28 cellular contexts compared by ENCODE assay signal in genomic region chr2:45647986-45648520, GRCh38. TPM values are rescaled to one million over a fixed set of nuclear protein-coding genes. Genes with fewer than 3 reads are reported as not detected.
A peak's percentile ranks its signal among the peaks of the same experiment; 100 is the strongest.
DNase-seq lines count a peak whose midpoint lies in the region; ATAC-seq, FAIRE-seq and TF ChIP-seq lines count a peak whose summit lies in the region.
"Had no signal": no experiment of that assay in that cellular context is flagged by ENCODE, and none has a peak within 500 bp of the region (broad histone marks: within the 10 kb centered on the region; RNA-seq: fewer than 3 reads in every experiment).

No MANE protein-coding gene starts in this region.

- no peak overlapping the region for H2AFZ ChIP-seq in IMR-90 (replicated peaks; ENCODE audit: low read length, poor library complexity)

- no peak overlapping the region for H3K23ac ChIP-seq in IMR-90 (ENCODE audit: low read depth, low read length)

- 100% methylated on average over 1 of the region's 3 CpGs; no CpG with 5 or more reads in 1 of the 2 experiments for WGBS in IMR-90 (ENCODE audit: extremely low coverage in 2 of 2, insufficient read length in 1 of 2), 2 experiments

- peaks cover 8% of the 10 kb centered on the region; the same call in 1 of the 2 replicates for H4K20me1 ChIP-seq in IMR-90 (ENCODE audit: insufficient read depth, low read length)

- H3K4me3 Mint-ChIP-seq in brain, result peak overlapping the region in 3 of 5 experiments; percentile 9 to 79 (median 52)
- H3K4me3 Mint-ChIP-seq: activated CD8-positive, alpha-beta T cell treated with anti-CD3 and anti-CD28 coated beads, Interleukin-2, amount 10 ng/mL, durations not matched to agents 7 days and 5 days; activated naive CD4-positive, alpha-beta T cell treated with anti-CD3 and anti-CD28 coated beads, Interleukin-2, amount 50 U/mL, for 24 hours; stimulated activated memory B cell treated with anti-CD40 and anti-IgM and Interleukin-4, amounts not matched to agents 10 μg/mL and 1 μg/mL and 100 μg/mL, for 72 hours; T-helper 2 cell treated with Interferon-gamma antibody and Interleukin-4, amounts not matched to agents 5 μg/mL and 100 μg/mL, for 36 hours had no signal

- no peak overlapping the region for H3K18ac ChIP-seq in IMR-90 (ENCODE audit: low read depth, low read length)

- peak overlapping the region in 1 of 5 experiments; percentile 95 for H3K27ac Mint-ChIP-seq in brain
- H3K27ac Mint-ChIP-seq: activated CD8-positive, alpha-beta T cell treated with anti-CD3 and anti-CD28 coated beads, Interleukin-2, amount 10 ng/mL, durations not matched to agents 7 days and 5 days; activated naive CD4-positive, alpha-beta T cell treated with anti-CD3 and anti-CD28 coated beads, Interleukin-2, amount 50 U/mL, for 24 hours; stimulated activated memory B cell treated with anti-CD40 and anti-IgM and Interleukin-4, amounts not matched to agents 10 μg/mL and 1 μg/mL and 100 μg/mL, for 72 hours; T-helper 2 cell treated with Interferon-gamma antibody and Interleukin-4, amounts not matched to agents 5 μg/mL and 100 μg/mL, for 36 hours had no signal

- H2AK9ac ChIP-seq in IMR-90 (replicated peaks; ENCODE audit: low read depth, low read length, poor library complexity), result no peak overlapping the region

- no peaks in the 10 kb centered on the region for H3K9me3 ChIP-seq in IMR-90 (ENCODE audit: control insufficient read depth, insufficient read depth, low read length)
- H3K9me3 ChIP-seq in kidney (ENCODE audit: control insufficient read depth in 1 of 2, low read length in 2 of 2), result no peaks in the 10 kb centered on the region
- H3K9me3 ChIP-seq in subcutaneous abdominal adipose tissue (ENCODE audit: control insufficient read depth in 5 of 5, low read length in 5 of 5), result no peaks in the 10 kb centered on the region
- H3K9me3 ChIP-seq: breast epithelium, left ventricle myocardium inferior, Peyer's patch, upper lobe of left lung had no signal

- H2BK5ac ChIP-seq in IMR-90 (ENCODE audit: low read depth, low read length, poor library complexity, severe bottlenecking), result no peak overlapping the region

- dilution Hi-C loops in IMR-90 (cut with HindIII; ENCODE audit: low sequenced_read_pairs, unreplicated experiment), result loop anchor here (25.0 kb wide), 1 partner anchor 289 kb away; no protein-coding TSS in a partner anchor

- intact Hi-C loops in IMR-90 (cut with micrococcal nuclease) (no loop called here), kidney (cut with DNase I) (loop anchor here (10.0 kb wide), 1 partner anchor 127 kb away; no protein-coding TSS in a partner anchor)

- H2BK20ac ChIP-seq in IMR-90 (ENCODE audit: low read depth, low read length), result no peak overlapping the region

- H3K4me1 Mint-ChIP-seq in brain, result peaks cover 39% of the 10 kb centered on the region

- CTCF ChIA-PET in IMR-90 (lab: Yijun Ruan, JAX), result no interaction called here

- in situ Hi-C loops in IMR-90 (cut with MboI; ENCODE audit: low sequenced_read_pairs), result loop anchor here (5.0 to 25.0 kb wide), 3 partner anchors 129 to 664 kb away; no protein-coding TSS in a partner anchor

- no peak for TF ChIP-seq CTCF in IMR-90 (conservative IDR thresholded peaks at IDR 0.05; ENCODE audit: low read depth, low read length)
- TF ChIP-seq CTCF in brain (conservative IDR thresholded peaks at IDR 0.05), result no peak
- no peak for TF ChIP-seq CTCF in kidney (IDR thresholded peaks at IDR 0.05; ENCODE audit: borderline replicate concordance, extremely low read depth, insufficient read depth)

- ATAC-seq in IMR-90 (ENCODE audit: low read depth) (no peak), GM21390 (IDR thresholded peaks at IDR 0.05; ENCODE audit: unreplicated experiment) (no peak), GM19328 (IDR thresholded peaks at IDR 0.05; ENCODE audit: unreplicated experiment) (no peak)
- ATAC-seq: activated CD8-positive, alpha-beta T cell treated with anti-CD3 and anti-CD28 coated beads, Interleukin-2, amount 10 ng/mL, durations not matched to agents 7 days and 5 days; stimulated activated memory B cell treated with anti-CD40 and anti-IgM and Interleukin-4, amounts not matched to agents 10 μg/mL and 1 μg/mL and 100 μg/mL, for 72 hours had no signal

- H3K79me1 ChIP-seq in IMR-90 (ENCODE audit: low read depth in 1 of 2, low read length in 2 of 2), result peaks cover 6 to 19% of the 10 kb centered on the region in 2 experiments; a peak in 3 of 4 replicates

- H3K27ac ChIP-seq in IMR-90 (ENCODE audit: insufficient read depth, low read length), result no peak overlapping the region
- H3K27ac ChIP-seq in kidney (ENCODE audit: low read depth in 2 of 2, low read length in 2 of 2), result peak overlapping the region; percentile 7 to 34
- H3K27ac ChIP-seq in subcutaneous abdominal adipose tissue (ENCODE audit: low read depth, low read length), result peak overlapping the region; percentile 100
- H3K27ac ChIP-seq: breast epithelium, left ventricle myocardium inferior had no signal

- FAIRE-seq in kidney (lab: Jason Lieb, UNC), result no peak
- FAIRE-seq: colon, D721Med, islet of Langerhans had no signal

- no peak overlapping the region for H3K14ac ChIP-seq in IMR-90 (replicated peaks; ENCODE audit: low read depth, low read length)

- H3K9me3 Mint-ChIP-seq in brain, result peaks cover 0 to 5% (median 0%) of the 10 kb centered on the region in 5 experiments
- H3K9me3 Mint-ChIP-seq: activated naive CD4-positive, alpha-beta T cell treated with anti-CD3 and anti-CD28 coated beads, Interleukin-2, amount 50 U/mL, for 24 hours; stimulated activated memory B cell treated with anti-CD40 and anti-IgM and Interleukin-4, amounts not matched to agents 10 μg/mL and 1 μg/mL and 100 μg/mL, for 72 hours had no signal

- no peaks in the 10 kb centered on the region for H3K36me3 ChIP-seq in IMR-90 (ENCODE audit: control insufficient read depth, insufficient read depth, low read length)
- no peaks in the 10 kb centered on the region for H3K36me3 ChIP-seq in kidney (ENCODE audit: control insufficient read depth in 1 of 2, insufficient read depth in 2 of 2, low read length in 2 of 2)
- H3K36me3 ChIP-seq in subcutaneous abdominal adipose tissue (ENCODE audit: control insufficient read depth in 5 of 5, insufficient read depth in 5 of 5, low read length in 5 of 5), result no peaks in the 10 kb centered on the region
- H3K36me3 ChIP-seq: breast epithelium, Peyer's patch, upper lobe of left lung had no signal

- POLR2A ChIA-PET in IMR-90 (lab: Charles Lee; ENCODE audit: unreplicated experiment), result no interaction called here

- H3K9ac ChIP-seq in IMR-90 (ENCODE audit: low read depth, low read length), result no peak overlapping the region
- peak overlapping the region in 1 of 2 donors; percentile 29 for H3K9ac ChIP-seq in kidney (ENCODE audit: low read length in 2 of 2)
- H3K9ac ChIP-seq in subcutaneous abdominal adipose tissue (ENCODE audit: low read length in 5 of 5), result peak overlapping the region in 2 of 5 donors; percentile 17 to 98

- DNase-seq in IMR-90 (no peak), kidney (no peak), GM19238 (ENCODE audit: insufficient read length, low spot score) (no peak)
- DNase-seq: activated CD4-positive, alpha-beta T cell treated with anti-CD3 and anti-CD28 coated beads for 4 hours; activated CD8-positive, alpha-beta T cell treated with anti-CD3 and anti-CD28 coated beads, Interleukin-2, amount 10 ng/mL, durations not matched to agents 7 days and 5 days; effector CD4-positive, alpha-beta T cell; H7; left ventricle myocardium inferior; MV-4-11; naive B cell; NCI-H1436; NCI-H2081; NCI-H526 treated with DMSO at 0.1 percent for 48 hours; Peyer's patch; SHP77; substantia nigra; upper lobe of left lung had no signal

- BruUV-seq in IMR-90 (replicated peaks; lab: Mats Ljungman, UMichigan), result no TSS peak

- H3K4me2 ChIP-seq in IMR-90 (ENCODE audit: low read depth, low read length), result no peak overlapping the region

- H2BK15ac ChIP-seq in IMR-90 (ENCODE audit: low read depth, low read length), result no peak overlapping the region

- H4K91ac ChIP-seq in IMR-90 (ENCODE audit: insufficient read depth, low read depth, low read length), result no peak overlapping the region

- H4K8ac ChIP-seq in IMR-90 (ENCODE audit: low read depth in 2 of 2, low read length in 2 of 2), result no peak overlapping the region

- peaks cover 2% of the 10 kb centered on the region for H3K27me3 ChIP-seq in IMR-90 (ENCODE audit: control insufficient read depth, insufficient read depth, low read length)
- peaks cover 0 to 1% (median under 1%) of the 10 kb centered on the region in 5 donors for H3K27me3 ChIP-seq in subcutaneous abdominal adipose tissue (ENCODE audit: control insufficient read depth in 5 of 5, insufficient read depth in 4 of 5, low read length in 5 of 5)
- H3K27me3 ChIP-seq: breast epithelium, Peyer's patch, upper lobe of left lung had no signal

- H3K4me3 ChIP-seq in IMR-90 (ENCODE audit: insufficient read depth, low read depth, low read length), result no peak overlapping the region
- no peak overlapping the region for H3K4me3 ChIP-seq in kidney (ENCODE audit: low read length in 2 of 2)
- H3K4me3 ChIP-seq in subcutaneous abdominal adipose tissue (ENCODE audit: low read depth in 1 of 5, low read length in 5 of 5), result no peak overlapping the region
- H3K4me3 ChIP-seq: breast epithelium, Peyer's patch, upper lobe of left lung had no signal

- H3K56ac ChIP-seq in IMR-90 (ENCODE audit: extremely low read depth, insufficient read depth, low read length), result no peak overlapping the region

- H3K36me3 Mint-ChIP-seq in brain, result no peaks in the 10 kb centered on the region
- H3K36me3 Mint-ChIP-seq: activated naive CD4-positive, alpha-beta T cell treated with anti-CD3 and anti-CD28 coated beads, Interleukin-2, amount 50 U/mL, for 24 hours; stimulated activated memory B cell treated with anti-CD40 and anti-IgM and Interleukin-4, amounts not matched to agents 10 μg/mL and 1 μg/mL and 100 μg/mL, for 72 hours had no signal

- H4K5ac ChIP-seq in IMR-90 (ENCODE audit: low read depth, low read length), result no peak overlapping the region

- H3K4me1 ChIP-seq in IMR-90 (ENCODE audit: control insufficient read depth, insufficient read depth, low read length), result peaks cover 4% of the 10 kb centered on the region
- H3K4me1 ChIP-seq in kidney (ENCODE audit: control insufficient read depth in 1 of 2, insufficient read depth in 1 of 2, low read depth in 1 of 2, low read length in 2 of 2), result peaks cover 18 to 24% of the 10 kb centered on the region in 2 donors
- peaks cover 3 to 54% (median 43%) of the 10 kb centered on the region in 5 donors for H3K4me1 ChIP-seq in subcutaneous abdominal adipose tissue (ENCODE audit: control insufficient read depth in 5 of 5, insufficient read depth in 5 of 5, low read length in 5 of 5)

- H3K27me3 Mint-ChIP-seq in brain, result peaks cover 48% of the 10 kb centered on the region
- H3K27me3 Mint-ChIP-seq: naive B cell had no signal

- H2AK5ac ChIP-seq in IMR-90 (ENCODE audit: low read depth, low read length), result no peak overlapping the region

- no peaks in the 10 kb centered on the region for H3K9me1 ChIP-seq in IMR-90 (ENCODE audit: insufficient read depth, low read length)

- no peak for TF ChIP-seq POLR2A in IMR-90 (IDR thresholded peaks at IDR 0.05; ENCODE audit: low read depth, low read length)

- no peak overlapping the region for H2BK120ac ChIP-seq in IMR-90 (ENCODE audit: low read depth, low read length)

- TF ChIP-seq RAD21 in IMR-90 (IDR thresholded peaks at IDR 0.05; ENCODE audit: low read length), result no peak

- H3K4ac ChIP-seq in IMR-90 (ENCODE audit: low read depth, low read length), result no peak overlapping the region

RNA-seq across cellular contexts. Expression of gene PRKCE, which starts 3.4 kb away (rescaled TPM):
- total RNA-seq in IMR-90 (2012; rRNA removed), result 13.3 and 32.4 TPM in 2 replicates
- 8.1 TPM in 2 replicates for polyA plus RNA-seq in IMR-90 (2012; rRNA removed)
- polyA plus RNA-seq in IMR-90 (2012; cell fraction: cytosol; rRNA removed), result 4.3 and 5.8 TPM in 2 replicates
- polyA plus RNA-seq in IMR-90 (2012; cell fraction: nucleus; rRNA removed; ENCODE audit: low replicate concordance), result 4.3 and 9.3 TPM in 2 replicates
- polyA plus RNA-seq in brain (ENCODE audit: insufficient read depth, low read depth, low replicate concordance), result 6.0 TPM
- total RNA-seq in kidney, result 27.3 TPM
- 11.1 TPM for polyA plus RNA-seq in kidney (ENCODE audit: insufficient read depth, low read depth, low replicate concordance)

RNA-seq across cellular contexts. Expression of gene SRBD1, which starts 37.0 kb away (rescaled TPM):
- total RNA-seq in IMR-90 (2012; rRNA removed) (14.7 and 20.6 TPM in 2 replicates), kidney (19.5 TPM)
- polyA plus RNA-seq in IMR-90 (2012; rRNA removed) (2.9 and 3.5 TPM in 2 replicates), brain (ENCODE audit: insufficient read depth, low read depth, low replicate concordance) (5.9 TPM), kidney (ENCODE audit: insufficient read depth, low read depth, low replicate concordance) (5.4 TPM)
- polyA plus RNA-seq in IMR-90 (2012; cell fraction: cytosol; rRNA removed), result 0.44 and 0.71 TPM in 2 replicates
- polyA plus RNA-seq in IMR-90 (2012; cell fraction: nucleus; rRNA removed; ENCODE audit: low replicate concordance), result 0.44 and 2.1 TPM in 2 replicates
